Comparison of ENCODE assay signal across 27 cellular contexts in genomic region chr7:2815523-2816240, GRCh38. TPM values are rescaled to one million over a fixed set of nuclear protein-coding genes. Genes with fewer than 3 reads are reported as not detected.
DNase-seq lines count a peak whose midpoint lies in the region; ATAC-seq and FAIRE-seq lines count a peak whose summit lies in the region.
"Had no signal": no experiment of that assay in that cellular context is flagged by ENCODE, and none has a peak within 500 bp of the region (broad histone marks: within the 10 kb centered on the region; RNA-seq: fewer than 3 reads in every experiment).

No MANE protein-coding gene starts in this region.

- no peaks in the 10 kb centered on the region for H3K9me3 ChIP-seq in SK-N-MC (ENCODE audit: low read depth, low read length)
- H3K9me3 ChIP-seq: adrenal gland, prostate gland, SJCRH30, thoracic aorta had no signal

- peaks cover 19% of the 10 kb centered on the region for H3K4me1 Mint-ChIP-seq in activated naive CD8-positive, alpha-beta T cell treated with anti-CD3 and anti-CD28 coated beads, Interleukin-2, amount 50 U/mL, for 24 hours

- no peaks in the 10 kb centered on the region for H3K36me3 Mint-ChIP-seq in activated naive CD8-positive, alpha-beta T cell treated with anti-CD3 and anti-CD28 coated beads, Interleukin-2, amount 50 U/mL, for 24 hours (ENCODE audit: low read depth)

- no peak overlapping the region for H3K9ac ChIP-seq in SK-N-MC (ENCODE audit: insufficient read length)

- no peak overlapping the region for H3K4me3 Mint-ChIP-seq in activated naive CD8-positive, alpha-beta T cell treated with anti-CD3 and anti-CD28 coated beads, Interleukin-2, amount 50 U/mL, for 24 hours
- H3K4me3 Mint-ChIP-seq: dendritic cell treated with granulocyte-macrophage colony-stimulating factor and Interleukin-4, amounts not matched to agents 40 ng/mL and 50 ng/mL, for 4 days; T-helper 1 cell treated with Interleukin-12 subunit alpha and Interleukin-12 subunit beta and Interleukin-4 antibody, amounts not matched to agents 30 μg/mL and 1 μg/mL, for 36 hours had no signal

- no peaks in the 10 kb centered on the region for H3K9me3 Mint-ChIP-seq in activated naive CD8-positive, alpha-beta T cell treated with anti-CD3 and anti-CD28 coated beads, Interleukin-2, amount 50 U/mL, for 24 hours
- H3K9me3 Mint-ChIP-seq: dendritic cell treated with granulocyte-macrophage colony-stimulating factor and Interleukin-4, amounts not matched to agents 40 ng/mL and 50 ng/mL, for 4 days; T-helper 1 cell treated with Interleukin-12 subunit alpha and Interleukin-12 subunit beta and Interleukin-4 antibody, amounts not matched to agents 30 μg/mL and 1 μg/mL, for 36 hours had no signal

- no peak for ATAC-seq in left lobe of liver
- ATAC-seq in activated naive CD8-positive, alpha-beta T cell treated with anti-CD3 and anti-CD28 coated beads, Interleukin-2, amount 50 U/mL, for 24 hours, result no peak
- ATAC-seq: GM12878 had no signal

- H3K36me3 ChIP-seq in SK-N-MC (ENCODE audit: insufficient read depth, low read length), result no peaks in the 10 kb centered on the region; the same call in 1 of the 2 replicates
- H3K36me3 ChIP-seq: adrenal gland, prostate gland, SJCRH30, thoracic aorta had no signal

- 0 out of 2 replicates have a peak overlapping the region, but pooled peaks have one; percentile 39 for H3K27ac ChIP-seq in SK-N-MC
- H3K27ac ChIP-seq: prostate gland, SJCRH30, thoracic aorta had no signal

- no peaks in the 10 kb centered on the region for H3K27me3 Mint-ChIP-seq in activated naive CD8-positive, alpha-beta T cell treated with anti-CD3 and anti-CD28 coated beads, Interleukin-2, amount 50 U/mL, for 24 hours
- H3K27me3 Mint-ChIP-seq: dendritic cell treated with granulocyte-macrophage colony-stimulating factor and Interleukin-4, amounts not matched to agents 40 ng/mL and 50 ng/mL, for 4 days had no signal

- H3K27ac Mint-ChIP-seq in activated naive CD8-positive, alpha-beta T cell treated with anti-CD3 and anti-CD28 coated beads, Interleukin-2, amount 50 U/mL, for 24 hours, result no peak overlapping the region
- H3K27ac Mint-ChIP-seq: dendritic cell treated with granulocyte-macrophage colony-stimulating factor and Interleukin-4, amounts not matched to agents 40 ng/mL and 50 ng/mL, for 4 days; T-helper 1 cell treated with Interleukin-12 subunit alpha and Interleukin-12 subunit beta and Interleukin-4 antibody, amounts not matched to agents 30 μg/mL and 1 μg/mL, for 36 hours had no signal

- H3K4me3 ChIP-seq in SK-N-MC, result no peak overlapping the region
- H3K4me3 ChIP-seq: adrenal gland, GM12878, prostate gland, SJCRH30, thoracic aorta had no signal

- FAIRE-seq in urothelium cell line (lab: Jason Lieb, UNC), result peak; percentile 59
- FAIRE-seq: GM12878 had no signal

- DNase-seq in activated effector memory CD4-positive, alpha-beta T cell treated with anti-CD3 and anti-CD28 coated beads, Interleukin-2, amount 50 U/mL, for 16 hours, result peak; percentile 50
- DNase-seq in activated effector memory CD4-positive, alpha-beta T cell treated with Interleukin-2 at 50 U/mL for 16 hours, result no peak
- DNase-seq in SK-N-MC (ENCODE audit: low read depth, low spot score) (no peak), left lobe of liver (ENCODE audit: low spot score) (peak; percentile 43), urothelium cell line (ENCODE audit: low spot score) (no peak), DMS53 (lab: John Stamatoyannopoulos, UW) (no peak), H4 (ENCODE audit: low spot score) (no peak)
- no peak for DNase-seq in activated naive CD8-positive, alpha-beta T cell treated with anti-CD3 and anti-CD28 coated beads, Interleukin-2, amount 50 U/mL, for 24 hours
- DNase-seq: 8988T; activated CD4-positive, alpha-beta T cell treated with anti-CD3 and anti-CD28 coated beads, Interleukin-2, amount 50 U/mL, for 4 hours; activated CD8-positive, alpha-beta memory T cell treated with anti-CD3 and anti-CD28 coated beads, Interleukin-2, amount 50 U/mL, for 48 hours; activated gamma-delta T cell; AML-193; DND-41; HCEC 1CT; NCI-H1048; NCI-H1930; NCI-H2227 treated with DMSO at 0.1 percent for 48 hours; NCI-H82; SJCRH30; stimulated activated naive CD4-positive, alpha-beta T cell had no signal

RNA-seq across cellular contexts. Expression of gene GNA12, which starts 28.4 kb away (rescaled TPM):
- 16.2 TPM for total RNA-seq in left lobe of liver
- total RNA-seq in H4 (2014; rRNA removed; shearing (Covaris generic)), result 14.4 and 24.4 TPM in 2 replicates

Comparison
In these comparisons a context has a peak if more than half of its experiments do, and no peak if none do; other contexts are left out.
1. DNase-seq: peak in activated effector memory CD4-positive, alpha-beta T cell treated with anti-CD3 and anti-CD28 coated beads, Interleukin-2, amount 50 U/mL, for 16 hours (single experiment) and left lobe of liver (single experiment); none in activated effector memory CD4-positive, alpha-beta T cell treated with Interleukin-2 at 50 U/mL for 16 hours (single experiment), SK-N-MC (single experiment), urothelium cell line (single experiment), DMS53 (single experiment), activated naive CD8-positive, alpha-beta T cell treated with anti-CD3 and anti-CD28 coated beads, Interleukin-2, amount 50 U/mL, for 24 hours (single experiment) and H4 (single experiment).